13 cellular contexts compared by ENCODE assay signal in the genomic region with DNA sequence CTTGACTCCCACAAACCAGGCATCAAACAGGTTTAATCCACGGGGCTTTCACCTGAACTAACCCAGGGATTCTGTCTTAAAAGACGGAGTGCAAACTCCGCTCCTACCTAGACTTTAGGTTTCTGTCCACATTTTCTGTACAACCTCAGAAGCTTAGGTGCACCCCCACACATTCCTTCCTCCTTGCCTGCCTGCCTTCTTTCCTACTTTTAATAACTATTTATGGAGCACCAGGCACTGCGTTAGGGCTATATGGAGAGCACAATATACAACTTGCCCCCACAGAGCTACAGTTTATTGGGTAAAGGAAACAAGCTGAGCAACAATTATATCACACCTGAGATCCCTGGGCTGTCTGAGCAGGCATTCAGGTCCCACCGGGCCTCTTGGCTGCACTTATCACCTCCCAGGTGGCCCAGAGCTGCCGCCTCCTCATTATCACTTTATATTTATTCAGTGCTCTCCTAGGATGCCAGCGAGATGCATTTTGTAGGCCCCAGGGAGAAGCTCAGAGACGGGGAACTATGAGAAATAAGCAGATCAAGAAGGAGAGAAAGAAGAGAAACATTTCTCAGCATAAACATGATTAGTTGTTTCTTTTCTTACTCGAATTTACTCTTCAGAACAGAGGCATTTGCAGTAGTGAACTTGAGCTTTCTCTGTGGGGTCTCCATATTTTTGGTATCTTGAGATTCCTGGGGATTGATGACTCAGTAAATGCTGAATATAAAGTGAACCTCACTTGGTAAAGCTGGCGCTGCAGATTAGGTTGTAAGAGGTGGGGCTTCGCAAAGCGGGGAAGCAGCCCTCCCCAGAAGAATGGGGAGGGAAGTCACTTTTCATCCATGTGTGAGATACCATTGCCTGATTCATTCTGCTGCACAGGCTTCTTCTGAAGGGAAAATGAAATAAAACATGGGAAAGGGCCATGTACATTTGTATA.
A peak's percentile ranks its signal among the peaks of the same experiment; 100 is the strongest.
DNase-seq lines count a peak whose midpoint lies in the region; ATAC-seq and TF ChIP-seq lines count a peak whose summit lies in the region.
"Had no signal": no experiment of that assay in that cellular context is flagged by ENCODE, and none has a peak within 500 bp of the region (broad histone marks: within the 10 kb centered on the region; RNA-seq: fewer than 3 reads in every experiment).

No MANE protein-coding gene starts in this region.

- dilution Hi-C loops in mammary epithelial cell (cut with HindIII; ENCODE audit: low sequenced_read_pairs), result loop anchor here (5.0 kb wide), 2 partner anchors 38 to 158 kb away; no protein-coding TSS in a partner anchor

- DNase-seq in NCI-H460 (ENCODE audit: extremely low read depth, low read depth), result peak; percentile 76
- DNase-seq in mammary epithelial cell, result no peak
- no peak for DNase-seq in mesothelial cell of epicardium (ENCODE audit: low spot score in 2 of 2, unreplicated experiment in 2 of 2)
- DNase-seq in naive thymus-derived CD8-positive, alpha-beta T cell, result no peak
- no peak for DNase-seq in T-helper 9 cell
- no peak for DNase-seq in activated CD4-positive, alpha-beta T cell treated with anti-CD3 and anti-CD28 coated beads for 36 hours
- DNase-seq in dermis blood vessel endothelial cell, result no peak
- DNase-seq: activated naive CD8-positive, alpha-beta T cell treated with anti-CD3 and anti-CD28 coated beads, Interleukin-2, amount 50 U/mL, for 24 hours had no signal

- no peaks in the 10 kb centered on the region for H3K27me3 Mint-ChIP-seq in mesothelial cell of epicardium (ENCODE audit: low read depth)
- H3K27me3 Mint-ChIP-seq in naive thymus-derived CD8-positive, alpha-beta T cell, result no peaks in the 10 kb centered on the region
- H3K27me3 Mint-ChIP-seq in activated CD4-positive, alpha-beta T cell treated with anti-CD3 and anti-CD28 coated beads for 36 hours, result no peaks in the 10 kb centered on the region
- H3K27me3 Mint-ChIP-seq: activated naive CD8-positive, alpha-beta T cell treated with anti-CD3 and anti-CD28 coated beads, Interleukin-2, amount 50 U/mL, for 24 hours had no signal

- H2AFZ ChIP-seq in mammary epithelial cell (ENCODE audit: low read depth, low read length), result peak overlapping the region; percentile 35
- H2AFZ ChIP-seq: PC-9 had no signal

- peaks cover 39% of the 10 kb centered on the region for H3K4me1 Mint-ChIP-seq in mesothelial cell of epicardium
- H3K4me1 Mint-ChIP-seq in naive thymus-derived CD8-positive, alpha-beta T cell, result peaks cover 8 to 23% (median 16%) of the 10 kb centered on the region in 4 donors
- H3K4me1 Mint-ChIP-seq in activated CD4-positive, alpha-beta T cell treated with anti-CD3 and anti-CD28 coated beads for 36 hours, result peaks cover 21% of the 10 kb centered on the region

- H3K4me2 ChIP-seq in mammary epithelial cell (ENCODE audit: insufficient read depth, low read depth, low read length), result peak overlapping the region; percentile 41

- no peaks in the 10 kb centered on the region for H4K20me1 ChIP-seq in mammary epithelial cell (ENCODE audit: insufficient read depth, low read length)

- POLR2A ChIA-PET in naive thymus-derived CD8-positive, alpha-beta T cell (lab: Charles Lee), result interaction anchor here (1.1 kb wide), 1 partner anchor 31 kb away, joined by 4 read pairs; no protein-coding TSS in a partner anchor
- POLR2A ChIA-PET in activated CD4-positive, alpha-beta T cell treated with anti-CD3 and anti-CD28 coated beads for 36 hours (lab: Charles Lee), result no interaction called here

- H3K9me3 ChIP-seq in HUES48 (ENCODE audit: control insufficient read depth, insufficient read depth, low read length), result no peaks in the 10 kb centered on the region
- no peaks in the 10 kb centered on the region for H3K9me3 ChIP-seq in mammary epithelial cell (replicated peaks; ENCODE audit: insufficient read depth, low read length)
- H3K9me3 ChIP-seq: BE2C, right atrium auricular region had no signal

- ATAC-seq in naive thymus-derived CD8-positive, alpha-beta T cell, result no peak
- no peak for ATAC-seq in activated CD4-positive, alpha-beta T cell treated with anti-CD3 and anti-CD28 coated beads for 36 hours

- no peaks in the 10 kb centered on the region for H3K36me3 Mint-ChIP-seq in mesothelial cell of epicardium
- no peaks in the 10 kb centered on the region for H3K36me3 Mint-ChIP-seq in naive thymus-derived CD8-positive, alpha-beta T cell
- no peaks in the 10 kb centered on the region for H3K36me3 Mint-ChIP-seq in activated CD4-positive, alpha-beta T cell treated with anti-CD3 and anti-CD28 coated beads for 36 hours (ENCODE audit: low read depth)

- H3K9me3 Mint-ChIP-seq in mesothelial cell of epicardium, result no peaks in the 10 kb centered on the region
- no peaks in the 10 kb centered on the region for H3K9me3 Mint-ChIP-seq in naive thymus-derived CD8-positive, alpha-beta T cell
- H3K9me3 Mint-ChIP-seq in activated CD4-positive, alpha-beta T cell treated with anti-CD3 and anti-CD28 coated beads for 36 hours (ENCODE audit: low read depth), result no peaks in the 10 kb centered on the region
- H3K9me3 Mint-ChIP-seq: activated naive CD8-positive, alpha-beta T cell treated with anti-CD3 and anti-CD28 coated beads, Interleukin-2, amount 50 U/mL, for 24 hours had no signal

- H3K27ac Mint-ChIP-seq in mesothelial cell of epicardium, result peak overlapping the region; percentile 77
- no peak overlapping the region for H3K27ac Mint-ChIP-seq in naive thymus-derived CD8-positive, alpha-beta T cell
- no peak overlapping the region for H3K27ac Mint-ChIP-seq in activated CD4-positive, alpha-beta T cell treated with anti-CD3 and anti-CD28 coated beads for 36 hours
- H3K27ac Mint-ChIP-seq: activated naive CD8-positive, alpha-beta T cell treated with anti-CD3 and anti-CD28 coated beads, Interleukin-2, amount 50 U/mL, for 24 hours had no signal

- H3K36me3 ChIP-seq in HUES48 (ENCODE audit: control insufficient read depth, insufficient read depth, low read length) (no peaks in the 10 kb centered on the region), mammary epithelial cell (ENCODE audit: insufficient read depth, low read length) (no peaks in the 10 kb centered on the region)
- H3K36me3 ChIP-seq: BE2C, right atrium auricular region had no signal

- no peak overlapping the region for H3K9ac ChIP-seq in HUES48 (ENCODE audit: low read depth, low read length)
- peak overlapping the region; percentile 45 for H3K9ac ChIP-seq in mammary epithelial cell (ENCODE audit: insufficient read depth, low read length)

- no peak overlapping the region for H3K4me3 ChIP-seq in HUES48 (ENCODE audit: low read depth, low read length)
- H3K4me3 ChIP-seq in mammary epithelial cell (replicated peaks in 1 of 3; ENCODE audit: insufficient read depth in 1 of 3, low read depth in 2 of 3, low read length in 3 of 3), result no peak overlapping the region
- H3K4me3 ChIP-seq: PC-9, right atrium auricular region had no signal

- no TSS peak for BruUV-seq in mammary epithelial cell (replicated peaks; lab: Mats Ljungman, UMichigan)

- H3K27me3 ChIP-seq in HUES48 (ENCODE audit: control insufficient read depth, insufficient read depth, low read length), result no peaks in the 10 kb centered on the region
- no peaks in the 10 kb centered on the region for H3K27me3 ChIP-seq in mammary epithelial cell (ENCODE audit: insufficient read depth, low read length)
- H3K27me3 ChIP-seq: BE2C, dorsolateral prefrontal cortex, right atrium auricular region had no signal

- CTCF ChIA-PET in mammary epithelial cell (lab: Charles Lee; ENCODE audit: low non-redundant PET), result interaction anchor here (0.6 to 2.8 kb wide), 4 partner anchors 7 to 185 kb away, joined by 4 to 24 read pairs (median 8); no protein-coding TSS in a partner anchor
- CTCF ChIA-PET in activated CD4-positive, alpha-beta T cell treated with anti-CD3 and anti-CD28 coated beads for 36 hours (lab: Charles Lee), result interaction anchor here (0.8 to 9.9 kb wide), 20 partner anchors 8 to 514 kb away, joined by 3 to 256 read pairs (median 5); a partner anchor contains a TSS

- H3K4me1 ChIP-seq in HUES48 (ENCODE audit: control insufficient read depth, insufficient read depth, low read length) (peaks cover 18% of the 10 kb centered on the region), mammary epithelial cell (ENCODE audit: insufficient read depth, low read length) (peaks cover 75% of the 10 kb centered on the region)

- no peak overlapping the region for H3K4me3 Mint-ChIP-seq in mesothelial cell of epicardium
- H3K4me3 Mint-ChIP-seq in naive thymus-derived CD8-positive, alpha-beta T cell, result no peak overlapping the region
- H3K4me3 Mint-ChIP-seq in activated CD4-positive, alpha-beta T cell treated with anti-CD3 and anti-CD28 coated beads for 36 hours, result no peak overlapping the region
- H3K4me3 Mint-ChIP-seq: activated naive CD8-positive, alpha-beta T cell treated with anti-CD3 and anti-CD28 coated beads, Interleukin-2, amount 50 U/mL, for 24 hours had no signal

- intact Hi-C loops in mammary epithelial cell (cut with micrococcal nuclease), result loop anchor here (1.0 kb wide), 8 partner anchors 29 to 377 kb away; no protein-coding TSS in a partner anchor
- intact Hi-C loops in activated CD4-positive, alpha-beta T cell treated with anti-CD3 and anti-CD28 coated beads for 36 hours (cut with DNase I, micrococcal nuclease), result loop anchor here (1.0 to 10.0 kb wide), 5 partner anchors 60 to 567 kb away; no protein-coding TSS in a partner anchor

- peaks cover 11% of the 10 kb centered on the region for H3K79me2 ChIP-seq in mammary epithelial cell (ENCODE audit: insufficient read depth, low read length)

- in situ Hi-C loops in mammary epithelial cell (cut with MboI; ENCODE audit: low sequenced_read_pairs in 2 of 2), result loop anchor here in 1 of 2 donors (5.0 kb wide), 1 partner anchor 133 kb away; a partner anchor contains a TSS

- WGBS in mammary epithelial cell (ENCODE audit: low coverage, missing lambda C conversion rate), result 13% methylated on average over 12 of the region's 12 CpGs

- no peak for TF ChIP-seq CTCF in mammary epithelial cell (conservative IDR thresholded peaks at IDR 0.05 in 1 of 2, IDR thresholded peaks at IDR 0.05 in 1 of 2; ENCODE audit: extremely low read depth in 1 of 2, insufficient read depth in 1 of 2, low read depth in 1 of 2, low read length in 2 of 2)
- TF ChIP-seq CTCF in mesothelial cell of epicardium (IDR thresholded peaks at IDR 0.05; ENCODE audit: unreplicated experiment), result no peak

- peak overlapping the region; percentile 69 for H3K27ac ChIP-seq in HUES48 (ENCODE audit: low read depth, low read length)
- H3K27ac ChIP-seq in mammary epithelial cell (ENCODE audit: insufficient read depth, low read depth, low read length), result peak overlapping the region; percentile 36
- H3K27ac ChIP-seq: PC-9, right atrium auricular region had no signal
